25 cellular contexts compared by ENCODE assay signal in the genomic region with DNA sequence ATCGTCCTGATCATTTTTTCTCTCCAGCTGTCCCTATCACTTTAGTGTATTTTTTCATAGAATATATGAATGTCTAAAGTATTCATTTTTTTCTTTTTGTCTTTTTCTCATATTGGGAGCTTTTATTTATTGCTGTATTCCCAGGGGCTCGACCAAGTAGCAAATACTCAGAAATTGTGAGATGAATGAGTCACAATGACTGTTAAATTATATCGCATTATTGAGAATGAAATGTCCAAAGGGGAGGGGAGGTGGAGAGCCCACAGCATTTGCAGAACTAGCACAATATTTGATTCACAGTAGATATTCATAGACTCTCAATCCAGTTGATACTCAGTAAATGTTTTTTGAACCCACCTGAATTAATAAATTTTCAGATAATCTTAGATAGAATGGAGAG.
"Had no signal": no experiment of that assay in that cellular context is flagged by ENCODE, and none has a peak within 500 bp of the region (broad histone marks: within the 10 kb centered on the region; RNA-seq: fewer than 3 reads in every experiment).

No MANE protein-coding gene starts in this region.

- H3K4me2 ChIP-seq: PC-9 had no signal

- H3K4me3 ChIP-seq: adrenal gland, PC-9 had no signal

- H3K4me1 ChIP-seq: adrenal gland had no signal

- H2AFZ ChIP-seq: PC-9 had no signal

- DNase-seq: activated CD4-positive, alpha-beta T cell treated with anti-CD3 and anti-CD28 coated beads for 36 hours; activated CD4-positive, alpha-beta T cell treated with anti-CD3 and anti-CD28 coated beads, Interleukin-2, amount 10 ng/mL, durations not matched to agents 7 days and 5 days; activated CD4-positive, alpha-beta T cell treated with anti-CD3 and anti-CD28 coated beads, Interleukin-2, amount 50 U/mL, for 48 hours; activated CD8-positive, alpha-beta T cell treated with anti-CD3 and anti-CD28 coated beads, Interleukin-2, amount 10 ng/mL, durations not matched to agents 7 days and 5 days; activated gamma-delta T cell treated with Interleukin-2 at 50 U/mL for 16 hours; activated naive CD4-positive, alpha-beta T cell treated with anti-CD3 and anti-CD28 coated beads for 36 hours; activated T-cell treated with anti-CD3 and anti-CD28 coated beads, Interleukin-2, amount 50 U/mL, for 24 hours; adrenal gland; caudate nucleus; cerebellar nuclear complex; Kasumi-1; MM.1S; MV-4-11; NCI-H1092; NCI-H1436 treated with DMSO at 0.1 percent for 48 hours; NCI-H1694 treated with DMSO at 0.1 percent for 48 hours; NCI-H2029; NCI-H345; NCI-H524 treated with DMSO at 0.1 percent for 48 hours; NK-92 treated with Interleukin-12 subunit alpha and Interleukin-12 subunit beta, amount 100 ng/mL, for 24 hours; PC-9; Right ventricle myocardium superior had no signal

- H3K9me3 ChIP-seq: adrenal gland had no signal

- ATAC-seq: activated CD4-positive, alpha-beta T cell treated with anti-CD3 and anti-CD28 coated beads for 36 hours; activated CD4-positive, CD25-positive, alpha-beta regulatory T cell treated with anti-CD3 and anti-CD28 coated beads, Interleukin-2, amount 50 U/mL, for 24 hours; activated CD8-positive, alpha-beta T cell treated with anti-CD3 and anti-CD28 coated beads, Interleukin-2, amount 10 ng/mL, durations not matched to agents 7 days and 5 days; activated naive CD4-positive, alpha-beta T cell treated with anti-CD3 and anti-CD28 coated beads, Interleukin-2, amount 50 U/mL, for 72 hours; WTC11 had no signal

- H3K27ac ChIP-seq: adrenal gland, PC-9 had no signal

- H3K36me3 ChIP-seq: adrenal gland had no signal
